ENCODE assay signal across 23 cellular contexts in the genomic region with DNA sequence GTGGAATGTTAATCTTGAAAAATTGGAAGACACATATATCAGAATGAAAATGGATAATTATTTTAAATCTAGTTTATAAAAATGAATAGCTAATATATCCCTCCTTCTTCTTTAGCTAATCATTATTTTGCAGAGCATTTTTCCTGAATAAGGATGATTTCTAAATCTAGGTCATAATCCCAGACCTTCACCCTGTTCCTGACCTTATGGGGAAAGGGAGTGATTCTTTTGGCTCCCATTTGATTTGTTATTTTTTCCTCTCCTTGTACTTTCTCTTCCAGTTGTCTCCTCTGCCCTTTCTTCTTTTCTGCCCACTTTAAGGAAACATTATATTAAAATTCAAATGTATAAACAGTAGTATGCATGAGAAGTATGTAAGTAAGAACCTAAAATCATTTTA.
"Had no signal": no experiment of that assay in that cellular context is flagged by ENCODE, and none has a peak within 500 bp of the region (broad histone marks: within the 10 kb centered on the region; RNA-seq: fewer than 3 reads in every experiment).

No MANE protein-coding gene starts in this region.

- FAIRE-seq: pancreas, urothelium cell line had no signal

- H3K4me1 ChIP-seq: pancreas, thyroid gland, upper lobe of left lung had no signal

- H3K27me3 ChIP-seq: neutrophil, pancreas, right lobe of liver, stomach, thyroid gland, tibial nerve, upper lobe of left lung, vagina had no signal

- ATAC-seq: naive thymus-derived CD4-positive, alpha-beta T cell; natural killer cell; pancreas; stimulated activated effector memory CD8-positive, alpha-beta T cell treated with anti-CD3 and anti-CD28 coated beads, Interleukin-12 subunit alpha, Interleukin-12 subunit beta, amount 100 ng/mL, for 72 hours; stimulated activated naive B cell treated with anti-CD40 and anti-IgM and Interleukin-4, amounts not matched to agents 10 μg/mL and 1 μg/mL and 100 μg/mL, for 72 hours had no signal

- DNase-seq: naive thymus-derived CD4-positive, alpha-beta T cell; natural killer cell; nephron progenitor cell; psoas muscle; right lobe of liver; stimulated activated CD4-positive, alpha-beta T cell treated with anti-CD3 and anti-CD28 coated beads, Interleukin-15, amount 100 ng/mL, for 24 hours; stimulated activated CD4-positive, alpha-beta T cell treated with anti-CD3 and anti-CD28 coated beads, Interleukin-2, amount 100 ng/mL, for 24 hours; stimulated activated CD4-positive, alpha-beta T cell treated with anti-CD3 and anti-CD28 coated beads, Interleukin-2, amount 100 ng/mL, for 48 hours; stimulated activated CD4-positive, alpha-beta T cell treated with anti-CD3 and anti-CD28 coated beads, Interleukin-4, amount 100 ng/mL, for 24 hours; stimulated activated naive B cell treated with anti-CD40 and anti-IgM and Interleukin-4, amounts not matched to agents 10 μg/mL and 1 μg/mL and 100 μg/mL, for 72 hours; stimulated activated naive CD4-positive, alpha-beta T cell treated with Interleukin-2 at 50 U/mL for 16 hours; stomach; trophoblast cell; upper lobe of left lung had no signal

- H3K4me3 ChIP-seq: pancreas, psoas muscle, right lobe of liver, skin epidermis, stomach, thoracic aorta, thyroid gland, tibial nerve, upper lobe of left lung, vagina had no signal

- H3K27ac ChIP-seq: neutrophil, pancreas, psoas muscle, right lobe of liver, skin epidermis, thoracic aorta, thyroid gland, tibial nerve, upper lobe of left lung, vagina had no signal

- H3K9me3 ChIP-seq: neutrophil, pancreas, psoas muscle, right lobe of liver, stomach, thoracic aorta, thyroid gland, tibial nerve, upper lobe of left lung, vagina had no signal

- H3K36me3 ChIP-seq: neutrophil, pancreas, right lobe of liver, stomach, thoracic aorta, thyroid gland, tibial nerve, upper lobe of left lung, vagina had no signal
